ENCODE assay signal across 11 cellular contexts in genomic region chr17:35743911-35744328, GRCh38. TPM values are rescaled to one million over a fixed set of nuclear protein-coding genes. Genes with fewer than 3 reads are reported as not detected.
A peak's percentile ranks its signal among the peaks of the same experiment; 100 is the strongest.
DNase-seq lines count a peak whose midpoint lies in the region; FAIRE-seq and TF ChIP-seq lines count a peak whose summit lies in the region.
"Had no signal": no experiment of that assay in that cellular context is flagged by ENCODE, and none has a peak within 500 bp of the region (broad histone marks: within the 10 kb centered on the region; RNA-seq: fewer than 3 reads in every experiment).

No MANE protein-coding gene starts in this region.

- H3K9me2 ChIP-seq in OCI-LY7 (ENCODE audit: insufficient read depth, low read length) = no peaks in the 10 kb centered on the region

- H3K4me1 ChIP-seq in OCI-LY7 (ENCODE audit: insufficient read depth, low read length, poor library complexity, severe bottlenecking) (no peaks in the 10 kb centered on the region), H1 (replicated peaks in 1 of 4; ENCODE audit: control insufficient read depth in 3 of 4, insufficient read depth in 4 of 4, low read length in 3 of 4) (peaks cover 0 to 9% (median 1%) of the 10 kb centered on the region in 4 experiments; a peak in 5 of 7 replicates), smooth muscle cell (ENCODE audit: low read depth) (no peaks in the 10 kb centered on the region)

- no peak overlapping the region for H3K18ac ChIP-seq in H1 (ENCODE audit: extremely low read depth, low read length)

- TF ChIP-seq POLR2A in H1 (IDR thresholded peaks at IDR 0.05; ENCODE audit: control extremely low read depth in 1 of 2, low read depth in 2 of 2, low read length in 2 of 2) = no peak

- H3K23ac ChIP-seq in H1 (ENCODE audit: insufficient read length) = no peak overlapping the region

- H3K27me3 ChIP-seq in H1 (replicated peaks in 1 of 4; ENCODE audit: control insufficient read depth in 3 of 4, extremely low read depth in 1 of 4, insufficient read depth in 3 of 4, low read length in 3 of 4) (peaks cover 11 to 38% (median 33%) of the 10 kb centered on the region in 4 experiments), smooth muscle cell (ENCODE audit: low read depth) (peaks cover 16% of the 10 kb centered on the region)

- no peak overlapping the region for H3K27ac Mint-ChIP-seq in activated naive CD4-positive, alpha-beta T cell treated with anti-CD3 and anti-CD28 coated beads for 36 hours
- no peak overlapping the region for H3K27ac Mint-ChIP-seq in osteocyte (ENCODE audit: unreplicated experiment)

- no peaks in the 10 kb centered on the region for H3K79me2 ChIP-seq in OCI-LY7 (ENCODE audit: insufficient read depth, low read depth, low read length)
- H3K79me2 ChIP-seq in H1 (ENCODE audit: control insufficient read depth in 1 of 2, insufficient read depth in 2 of 2, low read length in 2 of 2) = no peaks in the 10 kb centered on the region
- no peaks in the 10 kb centered on the region for H3K79me2 ChIP-seq in smooth muscle cell (ENCODE audit: low read depth)

- 57% methylated on average over 2 of the region's 2 CpGs; no CpG with 5 or more reads in 1 of the 2 experiments for WGBS in H1 (ENCODE audit: extremely low coverage in 1 of 2, insufficient coverage in 1 of 2, insufficient read length in 1 of 2, insufficient replicate concordance in 2 of 2, low coverage in 1 of 2, low lambda C conversion rate in 2 of 2, missing lambda C conversion rate in 1 of 2), 2 experiments
- WGBS in smooth muscle cell (ENCODE audit: low lambda C conversion rate) = 43% methylated on average over 2 of the region's 2 CpGs

- H4K91ac ChIP-seq in H1 (replicated peaks; ENCODE audit: insufficient read length, low read length) = no peak overlapping the region

- peak; percentile 40 for DNase-seq in activated naive CD4-positive, alpha-beta T cell treated with anti-CD3 and anti-CD28 coated beads for 36 hours
- DNase-seq in activated naive CD4-positive, alpha-beta T cell treated with anti-CD3 and anti-CD28 coated beads, Interleukin-2, amount 50 U/mL, for 16 hours = no peak
- DNase-seq in OCI-LY7 (ENCODE audit: low spot score) (peak; percentile 25), H1 (ENCODE audit: low read depth in 1 of 2, low spot score in 2 of 2) (peak in 1 of 2 experiments; percentile 80), smooth muscle cell (lab: John Stamatoyannopoulos, UW; ENCODE audit: unreplicated experiment) (peak; percentile 11), osteocyte (ENCODE audit: extremely low spot score, unreplicated experiment) (no peak), NCI-H774 (lab: John Stamatoyannopoulos, UW) (no peak)
- no peak for DNase-seq in activated CD4-positive, CD25-positive, alpha-beta regulatory T cell (lab: John Stamatoyannopoulos, UW)
- DNase-seq: BE2C had no signal

- CTCF ChIA-PET in activated naive CD4-positive, alpha-beta T cell treated with anti-CD3 and anti-CD28 coated beads for 36 hours (lab: Charles Lee) = interaction anchor here (0.8 to 2.5 kb wide), 4 partner anchors 13 to 131 kb away, joined by 3 to 8 read pairs (median 5); partner anchors contain the start of gene RASL10B
- CTCF ChIA-PET in OCI-LY7 (lab: Charles Lee; ENCODE audit: unreplicated experiment) (no interaction called here), H1 (lab: Charles Lee; ENCODE audit: partially characterized antibody) (interaction anchor here (0.7 to 8.4 kb wide), 10 partner anchors 16 to 130 kb away, joined by 3 to 166 read pairs (median 3); no protein-coding TSS in a partner anchor)

- H3K27ac ChIP-seq in OCI-LY7 (ENCODE audit: low read depth, low read length, poor library complexity, severe bottlenecking) (no peak overlapping the region), H1 (ENCODE audit: low read depth, low read length) (no peak overlapping the region), smooth muscle cell (ENCODE audit: low read depth) (no peak overlapping the region)
- H3K27ac ChIP-seq: body of pancreas had no signal

- H3K56ac ChIP-seq in H1 (replicated peaks; ENCODE audit: insufficient read length, low read depth, low read length) = no peak overlapping the region

- no peak overlapping the region for H3K4me3 Mint-ChIP-seq in activated naive CD4-positive, alpha-beta T cell treated with anti-CD3 and anti-CD28 coated beads for 36 hours
- H3K4me3 Mint-ChIP-seq in osteocyte (ENCODE audit: unreplicated experiment) = no peak overlapping the region

- H3K9me3 ChIP-seq in OCI-LY7 (ENCODE audit: low read length) (no peaks in the 10 kb centered on the region), H1 (ENCODE audit: insufficient read depth in 2 of 2, low read depth in 1 of 2, low read length in 1 of 2) (peaks cover 8 to 11% of the 10 kb centered on the region in 2 experiments; a peak in 2 of 4 replicates), smooth muscle cell (replicated peaks; ENCODE audit: low read depth) (no peaks in the 10 kb centered on the region)
- H3K9me3 ChIP-seq: body of pancreas had no signal

- H3K9ac ChIP-seq in H1 (replicated peaks in 1 of 4; ENCODE audit: extremely low read depth in 1 of 4, low read depth in 3 of 4, low read length in 3 of 4) (no peak overlapping the region), smooth muscle cell (ENCODE audit: low read depth) (no peak overlapping the region)

- no peaks in the 10 kb centered on the region for H3K9me3 Mint-ChIP-seq in activated naive CD4-positive, alpha-beta T cell treated with anti-CD3 and anti-CD28 coated beads for 36 hours
- no peaks in the 10 kb centered on the region for H3K9me3 Mint-ChIP-seq in osteocyte (ENCODE audit: unreplicated experiment)

- H3K14ac ChIP-seq in H1 (ENCODE audit: insufficient read length) = no peak overlapping the region

- no peak for TF ChIP-seq CTCF in OCI-LY7 (conservative IDR thresholded peaks at IDR 0.05; ENCODE audit: low read length)
- TF ChIP-seq CTCF in H1 (IDR thresholded peaks at IDR 0.05; ENCODE audit: control extremely low read depth in 1 of 3, insufficient read depth in 1 of 3, low read depth in 1 of 3, low read length in 3 of 3) = no peak
- no peak for TF ChIP-seq CTCF in smooth muscle cell (IDR thresholded peaks at IDR 0.05; ENCODE audit: borderline replicate concordance, insufficient read depth, poor library complexity, severe bottlenecking)
- TF ChIP-seq CTCF in osteocyte (IDR thresholded peaks at IDR 0.05) = no peak

- H2BK20ac ChIP-seq in H1 (ENCODE audit: low read length) = no peak overlapping the region

- H2BK5ac ChIP-seq in H1 (ENCODE audit: low read depth, low read length) = no peak overlapping the region

- H3K4me1 Mint-ChIP-seq in activated naive CD4-positive, alpha-beta T cell treated with anti-CD3 and anti-CD28 coated beads for 36 hours (ENCODE audit: low read depth) = peaks cover 12% of the 10 kb centered on the region
- H3K4me1 Mint-ChIP-seq in osteocyte (ENCODE audit: unreplicated experiment) = peaks cover 9% of the 10 kb centered on the region

- H3K79me1 ChIP-seq in H1 (ENCODE audit: low read depth, low read length) = no peaks in the 10 kb centered on the region; the same call in 1 of the 2 replicates

- BruUV-seq in OCI-LY7 (replicated peaks; lab: Mats Ljungman, UMichigan) = no TSS peak

- no peak overlapping the region for H2AFZ ChIP-seq in OCI-LY7 (ENCODE audit: low read length)
- no peak overlapping the region for H2AFZ ChIP-seq in H1 (ENCODE audit: low read length)
- no peak overlapping the region for H2AFZ ChIP-seq in smooth muscle cell (ENCODE audit: low read depth)

- peaks cover 38% of the 10 kb centered on the region for H3K27me3 Mint-ChIP-seq in activated naive CD4-positive, alpha-beta T cell treated with anti-CD3 and anti-CD28 coated beads for 36 hours (ENCODE audit: low read depth)
- peaks cover 39% of the 10 kb centered on the region for H3K27me3 Mint-ChIP-seq in osteocyte (ENCODE audit: unreplicated experiment)

- intact Hi-C loops in activated naive CD4-positive, alpha-beta T cell treated with anti-CD3 and anti-CD28 coated beads for 36 hours (cut with micrococcal nuclease) = loop anchor here (10.0 kb wide), 1 partner anchor 209 kb away; the partner anchor contains the start of gene SLFN12L
- intact Hi-C loops in OCI-LY7 (cut with micrococcal nuclease; ENCODE audit: unreplicated experiment) = no loop called here

- H2BK120ac ChIP-seq in H1 (replicated peaks; ENCODE audit: low read depth, low read length) = no peak overlapping the region

- H4K20me1 ChIP-seq in OCI-LY7 (ENCODE audit: insufficient read depth, low read length) = no peaks in the 10 kb centered on the region
- H4K20me1 ChIP-seq in H1 (replicated peaks in 1 of 2; ENCODE audit: control insufficient read depth in 1 of 2, insufficient read depth in 2 of 2, low read length in 2 of 2) = peaks cover 0 to 12% of the 10 kb centered on the region in 2 experiments
- no peaks in the 10 kb centered on the region for H4K20me1 ChIP-seq in smooth muscle cell (ENCODE audit: low read depth)

- H3F3A ChIP-seq in smooth muscle cell (ENCODE audit: low read depth) = no peaks in the 10 kb centered on the region

- H3K36me3 Mint-ChIP-seq in activated naive CD4-positive, alpha-beta T cell treated with anti-CD3 and anti-CD28 coated beads for 36 hours (ENCODE audit: low read depth) = no peaks in the 10 kb centered on the region
- no peaks in the 10 kb centered on the region for H3K36me3 Mint-ChIP-seq in osteocyte (ENCODE audit: unreplicated experiment)

- peaks cover 5% of the 10 kb centered on the region; the same call in 1 of the 2 replicates for H3K23me2 ChIP-seq in H1 (ENCODE audit: low read depth, low read length)

- H3K4me3 ChIP-seq in OCI-LY7 (ENCODE audit: low read depth, low read length, poor library complexity, severe bottlenecking) (no peak overlapping the region), H1 (ENCODE audit: extremely low read depth in 1 of 4, insufficient read depth in 2 of 4, low read depth in 3 of 4, low read length in 4 of 4) (no peak overlapping the region), smooth muscle cell (no peak overlapping the region)
- H3K4me3 ChIP-seq: body of pancreas had no signal

- no peak overlapping the region for H2AK5ac ChIP-seq in H1 (ENCODE audit: low read depth, low read length)

- no peak for FAIRE-seq in H1 (lab: Jason Lieb, UNC)

- H2BK12ac ChIP-seq in H1 (ENCODE audit: low read depth, low read length) = no peak overlapping the region

- H3K4me2 ChIP-seq in OCI-LY7 (ENCODE audit: low read length) (no peak overlapping the region), H1 (ENCODE audit: insufficient read depth in 1 of 2, low read depth in 2 of 2, low read length in 2 of 2) (no peak overlapping the region), smooth muscle cell (no peak overlapping the region)

- TF ChIP-seq EP300 in H1 (IDR thresholded peaks at IDR 0.05; ENCODE audit: borderline replicate concordance in 1 of 2, low read depth in 2 of 2, low read length in 2 of 2) = no peak

- TF ChIP-seq RAD21 in H1 (IDR thresholded peaks at IDR 0.05 in 1 of 2, conservative IDR thresholded peaks at IDR 0.05 in 1 of 2; ENCODE audit: low read depth in 2 of 2, low read length in 2 of 2) = no peak

- POLR2A ChIA-PET in OCI-LY7 (lab: Charles Lee) (no interaction called here), H1 (lab: Charles Lee; ENCODE audit: partially characterized antibody) (interaction anchor here (0.6 to 1.8 kb wide), 7 partner anchors 10 to 189 kb away, joined by 3 to 4 read pairs (median 4); partner anchors contain the start of genes PEX12, RASL10B and TAF15)

- no peak overlapping the region for H3K4ac ChIP-seq in H1 (replicated peaks; ENCODE audit: insufficient read length, low read depth, low read length)

- no peak overlapping the region for H4K8ac ChIP-seq in H1 (ENCODE audit: extremely low read depth, insufficient read depth, low read length)

- H3K36me3 ChIP-seq in OCI-LY7 (ENCODE audit: insufficient read depth, low read length) = no peaks in the 10 kb centered on the region
- H3K36me3 ChIP-seq in H1 (ENCODE audit: control insufficient read depth in 2 of 4, insufficient read depth in 4 of 4, low read length in 3 of 4) = peaks cover 0 to 8% (median 0%) of the 10 kb centered on the region in 4 experiments; a peak in 1 of 8 replicates
- H3K36me3 ChIP-seq in smooth muscle cell (ENCODE audit: low read depth) = no peaks in the 10 kb centered on the region
- H3K36me3 ChIP-seq: BE2C had no signal

- H2BK15ac ChIP-seq in H1 (ENCODE audit: low read length) = no peak overlapping the region

- H4K5ac ChIP-seq in H1 (ENCODE audit: insufficient read length, low read depth, low read length) = no peak overlapping the region

RNA-seq across cellular contexts. Expression of gene GAS2L2, which starts 9.1 kb away (rescaled TPM):
- total RNA-seq in activated naive CD4-positive, alpha-beta T cell treated with anti-CD3 and anti-CD28 coated beads for 36 hours = under 1 TPM in 1 of 2 experiments, not detected in 1; 0.07 TPM
- total RNA-seq in OCI-LY7 (2014; rRNA removed; shearing (Covaris generic)) = not detected in 2 replicates
- 0.21 TPM in 1 of 2 replicates, not detected in the other for total RNA-seq in OCI-LY7 (2022)
- total RNA-seq in H1 (2021; fragmentation: NEBNext Ultra II Directional; extraction: Animal tissue kit (Norgen Biotek cat#: 25700)) = 0.13 TPM in 1 of 2 replicates, not detected in the other
- polyA plus RNA-seq in H1 (2011; rRNA removed) = 0.09 TPM in 2 replicates
- 0.12 TPM for polyA plus RNA-seq in H1 (2011; cell fraction: cytosol; rRNA removed)
- polyA plus RNA-seq in H1 (2011; cell fraction: nucleus; rRNA removed) = 0.20 TPM
- 0.15 to 0.18 TPM (median 0.17 TPM) in 3 of 4 replicates, not detected in the other for polyA plus RNA-seq in H1 (2012, experiment 1 of 2)
- not detected for polyA plus RNA-seq in H1 (2012, experiment 2 of 2)
- polyA plus RNA-seq in H1 (2013, experiment 1 of 2) = 0.06 TPM
- not detected for polyA plus RNA-seq in H1 (2013, experiment 2 of 2)
- polyA minus RNA-seq in H1 (2011; rRNA and poly(A)+ RNA removed) = 0.06 TPM in 1 of 2 replicates, not detected in the other
- not detected for polyA minus RNA-seq in H1 (2011; cell fraction: cytosol; rRNA and poly(A)+ RNA removed)
- 0.30 TPM for polyA minus RNA-seq in H1 (2011; cell fraction: nucleus; rRNA and poly(A)+ RNA removed)
- total RNA-seq in smooth muscle cell = not detected in 2 replicates
- not detected in 2 replicates for polyA plus RNA-seq in smooth muscle cell
- total RNA-seq in osteocyte = not detected in 2 replicates
- total RNA-seq: body of pancreas, kidney epithelial cell had no signal

RNA-seq across cellular contexts. Expression of gene RASL10B, which starts 12.5 kb away (rescaled TPM):
- total RNA-seq in activated naive CD4-positive, alpha-beta T cell treated with anti-CD3 and anti-CD28 coated beads for 36 hours = 1 to 10 TPM in 1 of 2 experiments, under 1 TPM in 1; 0.96 to 1.1 TPM
- total RNA-seq in OCI-LY7 (2014; rRNA removed; shearing (Covaris generic)) = not detected in 2 replicates
- not detected in 2 replicates for total RNA-seq in OCI-LY7 (2022)
- 21.6 and 22.8 TPM in 2 replicates for total RNA-seq in H1 (2021; fragmentation: NEBNext Ultra II Directional; extraction: Animal tissue kit (Norgen Biotek cat#: 25700))
- 17.5 and 21.8 TPM in 2 replicates for polyA plus RNA-seq in H1 (2011; rRNA removed)
- polyA plus RNA-seq in H1 (2011; cell fraction: cytosol; rRNA removed) = 14.8 TPM
- polyA plus RNA-seq in H1 (2011; cell fraction: nucleus; rRNA removed) = 17.0 TPM
- polyA plus RNA-seq in H1 (2012, experiment 1 of 2) = 13.2 to 21.4 TPM (median 17.0 TPM) in 4 replicates
- polyA plus RNA-seq in H1 (2012, experiment 2 of 2) = 18.3 TPM
- 10.4 TPM for polyA plus RNA-seq in H1 (2013, experiment 1 of 2)
- 9.6 TPM for polyA plus RNA-seq in H1 (2013, experiment 2 of 2)
- 16.7 and 18.6 TPM in 2 replicates for polyA minus RNA-seq in H1 (2011; rRNA and poly(A)+ RNA removed)
- 18.7 TPM for polyA minus RNA-seq in H1 (2011; cell fraction: cytosol; rRNA and poly(A)+ RNA removed)
- 20.7 TPM for polyA minus RNA-seq in H1 (2011; cell fraction: nucleus; rRNA and poly(A)+ RNA removed)
- 6.8 and 8.2 TPM in 2 replicates for total RNA-seq in smooth muscle cell
- polyA plus RNA-seq in smooth muscle cell = 11.0 and 18.6 TPM in 2 replicates
- total RNA-seq in osteocyte = 15.6 and 16.2 TPM in 2 replicates

RNA-seq across cellular contexts. Expression of gene C17orf50, which starts 16.8 kb away (rescaled TPM):
- total RNA-seq in activated naive CD4-positive, alpha-beta T cell treated with anti-CD3 and anti-CD28 coated beads for 36 hours = not detected
- not detected in 2 replicates for total RNA-seq in OCI-LY7 (2014; rRNA removed; shearing (Covaris generic))
- total RNA-seq in OCI-LY7 (2022) (not detected in 2 replicates), smooth muscle cell (not detected in 2 replicates), osteocyte (not detected in 2 replicates)
- not detected in 2 replicates for total RNA-seq in H1 (2021; fragmentation: NEBNext Ultra II Directional; extraction: Animal tissue kit (Norgen Biotek cat#: 25700))
- polyA plus RNA-seq in H1 (2011; rRNA removed) (0.08 and 0.12 TPM in 2 replicates), smooth muscle cell (0.33 TPM in 1 of 2 replicates, not detected in the other)
- not detected for polyA plus RNA-seq in H1 (2011; cell fraction: cytosol; rRNA removed)
- polyA plus RNA-seq in H1 (2011; cell fraction: nucleus; rRNA removed) = 0.26 TPM
- not detected in 4 replicates for polyA plus RNA-seq in H1 (2012, experiment 1 of 2)
- not detected for polyA plus RNA-seq in H1 (2012, experiment 2 of 2)
- 0.06 TPM for polyA plus RNA-seq in H1 (2013, experiment 1 of 2)
- polyA plus RNA-seq in H1 (2013, experiment 2 of 2) = 0.06 TPM
- not detected in 2 replicates for polyA minus RNA-seq in H1 (2011; rRNA and poly(A)+ RNA removed)
- polyA minus RNA-seq in H1 (2011; cell fraction: cytosol; rRNA and poly(A)+ RNA removed) = not detected
- 0.70 TPM for polyA minus RNA-seq in H1 (2011; cell fraction: nucleus; rRNA and poly(A)+ RNA removed)
- total RNA-seq: body of pancreas, kidney epithelial cell had no signal

RNA-seq across cellular contexts. Expression of gene MMP28, which starts 51.5 kb away (rescaled TPM):
- under 1 TPM; 0.19 to 0.35 TPM for total RNA-seq in activated naive CD4-positive, alpha-beta T cell treated with anti-CD3 and anti-CD28 coated beads for 36 hours
- total RNA-seq in OCI-LY7 (2014; rRNA removed; shearing (Covaris generic)) = not detected in 2 replicates
- total RNA-seq in OCI-LY7 (2022) (not detected in 2 replicates), smooth muscle cell (38.0 and 50.0 TPM in 2 replicates), osteocyte (0.73 and 0.75 TPM in 2 replicates)
- not detected in 2 replicates for total RNA-seq in H1 (2021; fragmentation: NEBNext Ultra II Directional; extraction: Animal tissue kit (Norgen Biotek cat#: 25700))
- polyA plus RNA-seq in H1 (2011; rRNA removed) (0.06 TPM in 1 of 2 replicates, not detected in the other), smooth muscle cell (25.7 and 51.4 TPM in 2 replicates)
- not detected for polyA plus RNA-seq in H1 (2011; cell fraction: cytosol; rRNA removed)
- not detected for polyA plus RNA-seq in H1 (2011; cell fraction: nucleus; rRNA removed)
- not detected in 4 replicates for polyA plus RNA-seq in H1 (2012, experiment 1 of 2)
- not detected for polyA plus RNA-seq in H1 (2012, experiment 2 of 2)
- polyA plus RNA-seq in H1 (2013, experiment 1 of 2) = 0.08 TPM
- not detected for polyA plus RNA-seq in H1 (2013, experiment 2 of 2)
- not detected in 2 replicates for polyA minus RNA-seq in H1 (2011; rRNA and poly(A)+ RNA removed)
- not detected for polyA minus RNA-seq in H1 (2011; cell fraction: cytosol; rRNA and poly(A)+ RNA removed)
- 1.4 TPM for polyA minus RNA-seq in H1 (2011; cell fraction: nucleus; rRNA and poly(A)+ RNA removed)

Comparison
In these comparisons a context has a peak if more than half of its experiments do, and no peak if none do; other contexts are left out.
1. DNase-seq: peak in activated naive CD4-positive, alpha-beta T cell treated with anti-CD3 and anti-CD28 coated beads for 36 hours (single experiment), OCI-LY7 (single experiment) and smooth muscle cell (single experiment); none in activated naive CD4-positive, alpha-beta T cell treated with anti-CD3 and anti-CD28 coated beads, Interleukin-2, amount 50 U/mL, for 16 hours (single experiment), activated CD4-positive, CD25-positive, alpha-beta regulatory T cell (0 of 4), osteocyte (single experiment) and NCI-H774 (single experiment).